ENCODE assay signal across 15 cellular contexts in genomic region chr2:2260691-2261268, GRCh38.
"Had no signal": no experiment of that assay in that cellular context is flagged by ENCODE, and none has a peak within 500 bp of the region (broad histone marks: within the 10 kb centered on the region; RNA-seq: fewer than 3 reads in every experiment).

No MANE protein-coding gene starts in this region.

- H3K4me1 ChIP-seq: breast epithelium, right atrium auricular region, tibial nerve had no signal

- DNase-seq: activated CD4-positive, alpha-beta T cell treated with anti-CD3 and anti-CD28 coated beads, Interleukin-2, amount 50 U/mL, for 4 hours; activated CD4-positive, CD25-positive, alpha-beta regulatory T cell treated with anti-CD3 and anti-CD28 coated beads, Interleukin-2, amount 50 U/mL, for 72 hours; activated naive CD4-positive, alpha-beta T cell treated with Interleukin-2 at 50 U/mL for 16 hours; aorta; left ventricle myocardium superior; nucleus accumbens; stimulated activated CD4-positive, alpha-beta T cell treated with anti-CD3 and anti-CD28 coated beads, Interleukin-15, amount 100 ng/mL, for 24 hours; stimulated activated CD4-positive, alpha-beta T cell treated with anti-CD3 and anti-CD28 coated beads, Interleukin-4, amount 100 ng/mL, for 1 hour; stimulated activated naive CD4-positive, alpha-beta T cell had no signal

- H3K27ac ChIP-seq: breast epithelium, right atrium auricular region, skin epidermis, tibial nerve had no signal

- H3K27me3 ChIP-seq: breast epithelium, right atrium auricular region, tibial nerve had no signal

- H3K36me3 ChIP-seq: breast epithelium, right atrium auricular region, tibial nerve had no signal

- ATAC-seq: activated T-helper 17 cell treated with anti-CD3 and anti-CD28 coated beads, Interleukin-2, amount 50 U/mL, for 72 hours; left ventricle myocardium superior; natural killer cell treated with Interleukin-12 subunit alpha and Interleukin-12 subunit beta and Interleukin-15 and Interleukin-18, amount 100 ng/mL, for 72 hours had no signal

- H3K4me3 ChIP-seq: breast epithelium, right atrium auricular region, skin epidermis, tibial nerve had no signal
